Comparison of ENCODE assay signal across 19 cellular contexts in the genomic region with DNA sequence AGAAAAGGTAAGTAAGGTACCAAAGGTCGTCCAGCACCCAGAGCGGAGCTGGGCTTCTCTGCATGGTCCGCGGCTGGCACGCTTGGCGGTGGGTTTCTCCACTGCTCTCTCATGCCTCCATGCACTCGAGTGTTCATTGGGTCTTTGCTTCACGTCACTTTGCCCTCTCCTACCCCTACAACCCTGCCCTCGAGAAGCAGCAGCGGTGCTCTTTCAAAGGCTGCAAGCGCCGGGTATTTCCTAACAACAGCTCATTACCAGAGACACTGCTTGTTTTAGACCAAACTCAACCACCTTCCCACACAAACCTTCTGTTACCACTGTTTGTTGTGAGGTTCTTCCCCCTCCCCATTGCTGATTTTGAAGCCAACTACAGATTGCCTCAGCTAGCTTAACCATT. TPM values are rescaled to one million over a fixed set of nuclear protein-coding genes. Genes with fewer than 3 reads are reported as not detected.
DNase-seq lines count a peak whose midpoint lies in the region; ATAC-seq, FAIRE-seq and TF ChIP-seq lines count a peak whose summit lies in the region.
"Had no signal": no experiment of that assay in that cellular context is flagged by ENCODE, and none has a peak within 500 bp of the region (broad histone marks: within the 10 kb centered on the region; RNA-seq: fewer than 3 reads in every experiment).

No MANE protein-coding gene starts in this region.

- peaks cover 51% of the 10 kb centered on the region for H3K36me3 Mint-ChIP-seq in stimulated activated effector memory CD8-positive, alpha-beta T cell treated with anti-CD3 and anti-CD28 coated beads, Interleukin-12 subunit alpha, Interleukin-12 subunit beta, amount 100 ng/mL, for 72 hours

- TF ChIP-seq POLR2A in GM12892 (IDR thresholded peaks at IDR 0.05; ENCODE audit: low read depth, low read length) = no peak

- H3K4me3 ChIP-seq in coronary artery = no peak overlapping the region
- H3K4me3 ChIP-seq: ascending aorta, hepatocyte, Peyer's patch, prostate gland, tibial nerve had no signal

- no peaks in the 10 kb centered on the region for H3K9me3 Mint-ChIP-seq in stimulated activated effector memory CD8-positive, alpha-beta T cell treated with anti-CD3 and anti-CD28 coated beads, Interleukin-12 subunit alpha, Interleukin-12 subunit beta, amount 100 ng/mL, for 72 hours
- H3K9me3 Mint-ChIP-seq: CD14-positive monocyte had no signal

- DNase-seq in GM12892 (ENCODE audit: insufficient read length) = no peak
- DNase-seq in stimulated activated effector memory CD8-positive, alpha-beta T cell treated with anti-CD3 and anti-CD28 coated beads, Interleukin-12 subunit alpha, Interleukin-12 subunit beta, amount 100 ng/mL, for 72 hours (ENCODE audit: low spot score in 2 of 2) = peak in 1 of 2 donors; percentile 53
- no peak for DNase-seq in coronary artery (ENCODE audit: low spot score)
- no peak for DNase-seq in activated gamma-delta T cell treated with Interleukin-2 at 50 U/mL for 16 hours
- DNase-seq: DND-41, H7, left cardiac atrium, NCI-H2029, NCI-H748 treated with DMSO at 0.1 percent for 48 hours, Peyer's patch, SW 1271 had no signal

- peaks cover 46% of the 10 kb centered on the region for H3K4me1 Mint-ChIP-seq in stimulated activated effector memory CD8-positive, alpha-beta T cell treated with anti-CD3 and anti-CD28 coated beads, Interleukin-12 subunit alpha, Interleukin-12 subunit beta, amount 100 ng/mL, for 72 hours

- H3K27ac Mint-ChIP-seq in stimulated activated effector memory CD8-positive, alpha-beta T cell treated with anti-CD3 and anti-CD28 coated beads, Interleukin-12 subunit alpha, Interleukin-12 subunit beta, amount 100 ng/mL, for 72 hours = peak overlapping the region; percentile 70

- no peak for TF ChIP-seq CTCF in coronary artery (IDR thresholded peaks at IDR 0.05)

- ATAC-seq in GM19023 (IDR thresholded peaks at IDR 0.05; ENCODE audit: unreplicated experiment) (peak; percentile 59), HG03439 (IDR thresholded peaks at IDR 0.05; ENCODE audit: unreplicated experiment) (peak; percentile 38), GM21390 (IDR thresholded peaks at IDR 0.05; ENCODE audit: unreplicated experiment) (no peak)
- ATAC-seq in stimulated activated effector memory CD8-positive, alpha-beta T cell treated with anti-CD3 and anti-CD28 coated beads, Interleukin-12 subunit alpha, Interleukin-12 subunit beta, amount 100 ng/mL, for 72 hours = peak; percentile 81
- ATAC-seq: left cardiac atrium had no signal

- peak overlapping the region; percentile 50 for H3K4me3 Mint-ChIP-seq in stimulated activated effector memory CD8-positive, alpha-beta T cell treated with anti-CD3 and anti-CD28 coated beads, Interleukin-12 subunit alpha, Interleukin-12 subunit beta, amount 100 ng/mL, for 72 hours
- H3K4me3 Mint-ChIP-seq: CD14-positive monocyte had no signal

- H3K27ac ChIP-seq in coronary artery = no peak overlapping the region
- H3K27ac ChIP-seq: ascending aorta, hepatocyte, Peyer's patch, prostate gland, tibial nerve had no signal

- FAIRE-seq in GM12892 (lab: Jason Lieb, UNC) = peak; percentile 94

RNA-seq across cellular contexts. Expression of a gene that starts 21.5 kb away (rescaled TPM):
- polyA plus RNA-seq in GM12892 (2012; ENCODE audit: missing spikeins) = 3.3 TPM

RNA-seq across cellular contexts. Expression of a gene that starts 34.1 kb away (rescaled TPM):
- 8.5 TPM for polyA plus RNA-seq in GM12892 (2012; ENCODE audit: missing spikeins)
